ENCODE assay signal across 9 cellular contexts in the genomic region with DNA sequence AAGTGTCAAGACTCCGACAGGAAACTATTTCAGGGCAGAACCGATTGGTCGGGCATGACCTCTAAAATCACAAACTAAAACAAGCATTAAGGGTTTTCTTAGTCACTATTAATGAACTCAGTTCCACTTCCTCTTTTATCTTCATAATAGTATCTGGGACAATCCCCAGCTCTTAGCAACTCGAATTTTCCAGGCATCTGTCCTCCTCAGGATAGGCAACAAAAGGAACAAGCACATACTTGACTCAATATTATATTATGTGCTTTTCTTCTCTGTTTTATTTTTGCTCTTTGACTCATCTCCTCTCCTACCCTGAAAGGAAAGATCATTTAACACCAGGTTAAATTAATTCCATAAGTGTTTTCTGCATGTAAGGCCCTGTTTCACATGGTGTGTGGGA.
DNase-seq lines count a peak whose midpoint lies in the region; ATAC-seq and TF ChIP-seq lines count a peak whose summit lies in the region.
"Had no signal": no experiment of that assay in that cellular context is flagged by ENCODE, and none has a peak within 500 bp of the region (broad histone marks: within the 10 kb centered on the region; RNA-seq: fewer than 3 reads in every experiment).

No MANE protein-coding gene starts in this region.

- no peaks in the 10 kb centered on the region for H3K4me1 Mint-ChIP-seq in activated CD4-positive, alpha-beta T cell treated with anti-CD3 and anti-CD28 coated beads, Interleukin-2, amount 10 ng/mL, durations not matched to agents 7 days and 5 days

- H3K27me3 Mint-ChIP-seq in activated CD4-positive, alpha-beta T cell treated with anti-CD3 and anti-CD28 coated beads, Interleukin-2, amount 10 ng/mL, durations not matched to agents 7 days and 5 days = no peaks in the 10 kb centered on the region

- H3K4me3 ChIP-seq in epithelial cell of esophagus (ENCODE audit: low read length) = no peak overlapping the region

- CTCF ChIA-PET in GM10248 (lab: Yijun Ruan, JAX) = no interaction called here
- CTCF ChIA-PET in activated CD4-positive, alpha-beta T cell treated with anti-CD3 and anti-CD28 coated beads, Interleukin-2, amount 10 ng/mL, durations not matched to agents 7 days and 5 days (lab: Charles Lee) = interaction anchor here (0.7 kb wide), 1 partner anchor 17 kb away, joined by 3 read pairs; no protein-coding TSS in a partner anchor

- peaks cover 5% of the 10 kb centered on the region for H3K9me3 Mint-ChIP-seq in activated CD4-positive, alpha-beta T cell treated with anti-CD3 and anti-CD28 coated beads, Interleukin-2, amount 10 ng/mL, durations not matched to agents 7 days and 5 days

- intact Hi-C loops in left ventricle myocardium superior (cut with micrococcal nuclease) = no loop called here

- ATAC-seq in GM21390 (IDR thresholded peaks at IDR 0.05; ENCODE audit: unreplicated experiment) = peak; percentile 69
- peak; percentile 89 for ATAC-seq in HG03457 (IDR thresholded peaks at IDR 0.05; ENCODE audit: unreplicated experiment)
- ATAC-seq in left ventricle myocardium superior = no peak

- H3K27ac Mint-ChIP-seq in activated CD4-positive, alpha-beta T cell treated with anti-CD3 and anti-CD28 coated beads, Interleukin-2, amount 10 ng/mL, durations not matched to agents 7 days and 5 days = no peak overlapping the region

- no peaks in the 10 kb centered on the region for H3K36me3 Mint-ChIP-seq in activated CD4-positive, alpha-beta T cell treated with anti-CD3 and anti-CD28 coated beads, Interleukin-2, amount 10 ng/mL, durations not matched to agents 7 days and 5 days (ENCODE audit: low read depth)

- peak; percentile 23 for DNase-seq in GM10248 (ENCODE audit: extremely low spot score)
- peak; percentile 91 for DNase-seq in epithelial cell of esophagus (ENCODE audit: low read depth)
- DNase-seq in amygdala (lab: John Stamatoyannopoulos, UW) = no peak
- DNase-seq in activated CD4-positive, alpha-beta T cell treated with anti-CD3 and anti-CD28 coated beads, Interleukin-2, amount 10 ng/mL, durations not matched to agents 7 days and 5 days = no peak
- DNase-seq in NCI-H1105 (lab: John Stamatoyannopoulos, UW) = no peak
- DNase-seq in left ventricle myocardium superior = no peak
- DNase-seq: NCI-H187 treated with DMSO at 0.1 percent for 48 hours had no signal

- no peak for TF ChIP-seq CTCF in GM10248 (IDR thresholded peaks at IDR 0.05; ENCODE audit: control extremely low read depth, extremely low read depth, low read depth, missing control alignments)
- TF ChIP-seq CTCF in epithelial cell of esophagus (IDR thresholded peaks at IDR 0.05; ENCODE audit: insufficient read depth, low read depth, low read length, missing control alignments) = no peak

- no peak overlapping the region for H3K4me3 Mint-ChIP-seq in activated CD4-positive, alpha-beta T cell treated with anti-CD3 and anti-CD28 coated beads, Interleukin-2, amount 10 ng/mL, durations not matched to agents 7 days and 5 days

- POLR2A ChIA-PET in GM10248 (lab: Yijun Ruan, JAX) = no interaction called here
- POLR2A ChIA-PET in activated CD4-positive, alpha-beta T cell treated with anti-CD3 and anti-CD28 coated beads, Interleukin-2, amount 10 ng/mL, durations not matched to agents 7 days and 5 days (lab: Charles Lee) = no interaction called here

Comparison
In these comparisons a context has a peak if more than half of its experiments do, and no peak if none do; other contexts are left out.
1. DNase-seq: peak in GM10248 (single experiment) and epithelial cell of esophagus (single experiment); none in amygdala (0 of 56), activated CD4-positive, alpha-beta T cell treated with anti-CD3 and anti-CD28 coated beads, Interleukin-2, amount 10 ng/mL, durations not matched to agents 7 days and 5 days (single experiment), NCI-H1105 (single experiment) and left ventricle myocardium superior (single experiment).